In genomic region chr7:130182990-130183389, GRCh38 we compare ENCODE assay signal across 14 cellular contexts. TPM values are rescaled to one million over a fixed set of nuclear protein-coding genes. Genes with fewer than 3 reads are reported as not detected.
A peak's percentile ranks its signal among the peaks of the same experiment; 100 is the strongest.
DNase-seq lines count a peak whose midpoint lies in the region; ATAC-seq lines count a peak whose summit lies in the region.
"Had no signal": no experiment of that assay in that cellular context is flagged by ENCODE, and none has a peak within 500 bp of the region (broad histone marks: within the 10 kb centered on the region; RNA-seq: fewer than 3 reads in every experiment).

No MANE protein-coding gene starts in this region.

- DNase-seq in H4 (ENCODE audit: low spot score) (no peak), A172 (ENCODE audit: low spot score) (no peak), epidermal melanocyte (ENCODE audit: insufficient read length, low spot score) (no peak)
- no peak for DNase-seq in stimulated activated naive CD4-positive, alpha-beta T cell (lab: John Stamatoyannopoulos, UW)
- DNase-seq: C1 segment of cervical spinal cord, naive B cell, NCI-H1048, NCI-H69 had no signal

- ATAC-seq in GM18499 (IDR thresholded peaks at IDR 0.05; ENCODE audit: insufficient read depth, unreplicated experiment) (peak; percentile 69), GM19351 (IDR thresholded peaks at IDR 0.05; ENCODE audit: unreplicated experiment) (peak; percentile 90), HG02798 (IDR thresholded peaks at IDR 0.05; ENCODE audit: poor library complexity, unreplicated experiment) (peak; percentile 88), HG03575 (IDR thresholded peaks at IDR 0.05; ENCODE audit: extremely low read depth, insufficient number of reproducible peaks, low FRiP score, unreplicated experiment) (peak; percentile 66)

RNA-seq across cellular contexts. Expression of gene TMEM209, which starts 22.2 kb away (rescaled TPM):
- 20.2 and 30.9 TPM in 2 replicates for total RNA-seq in H4 (2014; rRNA removed; shearing (Covaris generic))
- total RNA-seq in A172 (2014; rRNA removed; shearing (Covaris generic)), result 12.7 and 14.9 TPM in 2 replicates

RNA-seq across cellular contexts. Expression of gene SSMEM1, which starts 24.7 kb away (rescaled TPM):
- total RNA-seq in H4 (2014; rRNA removed; shearing (Covaris generic)), result not detected in 2 replicates
- total RNA-seq in A172 (2014; rRNA removed; shearing (Covaris generic)), result not detected in 2 replicates
- total RNA-seq: bronchial epithelial cell, smooth muscle cell had no signal
